ENCODE assay signal across 1 cellular context in genomic region chr10:46106410-46107255, GRCh38.
TF ChIP-seq lines count a peak whose summit lies in the region.

No MANE protein-coding gene starts in this region.

TF ChIP-seq in HEK293, 187 proteins besides CTCF, POLR2A, EP300 and RAD21 (continued from another document):
- TF ChIP-seq PRDM10 (tag by site-specific recombination; IDR thresholded peaks at IDR 0.05) (peak; percentile 96), EGR2 (tag by site-specific recombination; IDR thresholded peaks at IDR 0.05; ENCODE audit: low read depth) (peak; percentile 48; the same call in 1 of the 2 replicates), KLF1 (tag by site-specific recombination; IDR thresholded peaks at IDR 0.05) (peak; percentile 37; the same call in 1 of the 2 replicates), ZNF362 (tag by site-specific recombination; IDR thresholded peaks at IDR 0.05) (0 out of 2 replicates have a peak, but pooled peaks have one; percentile 20), PATZ1 (tag by site-specific recombination; IDR thresholded peaks at IDR 0.05) (peak; percentile 68)
TF ChIP-seq in HEK293: peak in this region for 54.
